9 cellular contexts compared by ENCODE assay signal in the genomic region with DNA sequence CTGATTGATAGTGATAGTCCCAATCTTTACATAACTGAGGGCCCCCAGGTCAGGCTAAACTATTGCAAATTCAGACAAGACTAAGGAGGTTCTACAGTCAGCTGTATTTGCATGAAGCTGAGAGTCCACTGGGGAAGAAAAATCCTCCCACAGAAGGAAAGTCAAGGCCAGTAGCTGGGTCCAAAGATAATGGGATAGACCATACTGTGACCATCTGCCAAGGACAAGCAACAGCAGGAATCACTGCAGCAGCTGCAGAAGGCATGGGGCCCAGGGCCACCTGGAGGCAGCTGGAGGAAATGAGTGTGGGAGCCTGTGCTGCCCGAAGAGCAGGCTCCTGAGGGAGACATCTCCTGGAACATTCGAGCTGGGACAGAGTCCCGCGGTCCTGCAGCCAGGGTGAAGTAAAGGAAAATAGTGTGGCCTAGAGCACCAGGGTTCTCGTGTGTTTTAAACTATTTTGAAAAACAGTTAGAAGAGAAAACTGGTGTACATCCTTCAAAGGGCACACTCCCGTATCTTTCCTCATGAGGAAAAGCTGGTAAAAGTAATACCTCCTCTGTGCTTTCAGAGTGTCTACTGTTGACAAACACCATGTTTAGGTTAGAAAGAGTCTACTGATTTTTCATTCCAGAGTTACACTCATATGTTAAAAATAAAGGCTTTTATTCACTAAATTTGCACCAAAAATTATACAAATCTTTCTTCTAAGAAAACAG. TPM values are rescaled to one million over a fixed set of nuclear protein-coding genes. Genes with fewer than 3 reads are reported as not detected.
DNase-seq lines count a peak whose midpoint lies in the region; ATAC-seq, FAIRE-seq and TF ChIP-seq lines count a peak whose summit lies in the region.
"Had no signal": no experiment of that assay in that cellular context is flagged by ENCODE, and none has a peak within 500 bp of the region (broad histone marks: within the 10 kb centered on the region; RNA-seq: fewer than 3 reads in every experiment).

No MANE protein-coding gene starts in this region.

- H3K36me3 Mint-ChIP-seq in MCF 10A (ENCODE audit: insufficient read depth, unreplicated experiment) = no peaks in the 10 kb centered on the region

- H3K9me3 ChIP-seq in subcutaneous abdominal adipose tissue (ENCODE audit: control insufficient read depth in 5 of 5, low read length in 5 of 5) = no peaks in the 10 kb centered on the region

- H3K4me1 ChIP-seq in subcutaneous abdominal adipose tissue (ENCODE audit: control insufficient read depth in 5 of 5, insufficient read depth in 5 of 5, low read length in 5 of 5) = peaks cover 16 to 56% (median 47%) of the 10 kb centered on the region in 5 donors

- H3K36me3 ChIP-seq in subcutaneous abdominal adipose tissue (ENCODE audit: control insufficient read depth in 5 of 5, insufficient read depth in 5 of 5, low read length in 5 of 5) = no peaks in the 10 kb centered on the region

- H3K4me1 Mint-ChIP-seq in MCF 10A (ENCODE audit: insufficient read depth, unreplicated experiment) = peaks cover 28% of the 10 kb centered on the region

- BruUV-seq in MCF 10A (replicated peaks; lab: Mats Ljungman, UMichigan) = no TSS peak

- POLR2A ChIA-PET in MCF 10A (lab: Yijun Ruan, JAX) = interaction anchor here (0.6 to 5.1 kb wide), 13 partner anchors 9 to 186 kb away, joined by 3 to 67 read pairs (median 4); a partner anchor contains a TSS

- intact Hi-C loops in MCF 10A (cut with micrococcal nuclease) = loop anchor here (1.0 to 10.0 kb wide), 8 partner anchors 58 to 869 kb away; a partner anchor contains a TSS

- H3K27me3 ChIP-seq in subcutaneous abdominal adipose tissue (ENCODE audit: control insufficient read depth in 5 of 5, insufficient read depth in 4 of 5, low read length in 5 of 5) = no peaks in the 10 kb centered on the region

- peak overlapping the region; percentile 59 for H3K27ac ChIP-seq in subcutaneous abdominal adipose tissue (ENCODE audit: low read depth, low read length)

- FAIRE-seq in islet of Langerhans (lab: Jason Lieb, UNC) = peak; percentile 41
- FAIRE-seq: colon had no signal

- H3K9me3 Mint-ChIP-seq in MCF 10A (ENCODE audit: unreplicated experiment) = no peaks in the 10 kb centered on the region

- TF ChIP-seq CTCF in MCF 10A (IDR thresholded peaks at IDR 0.05; ENCODE audit: unreplicated experiment) = peak; percentile 85

- CTCF ChIA-PET in MCF 10A (lab: Yijun Ruan, JAX) = interaction anchor here (0.6 to 6.6 kb wide), 46 partner anchors 8 to 864 kb away, joined by 3 to 103 read pairs (median 4); a partner anchor contains a TSS

- H3K4me3 Mint-ChIP-seq in MCF 10A (ENCODE audit: unreplicated experiment) = no peak overlapping the region

- peak overlapping the region in 1 of 5 donors; percentile 64 for H3K9ac ChIP-seq in subcutaneous abdominal adipose tissue (ENCODE audit: low read length in 5 of 5)

- ATAC-seq in HG03103 (IDR thresholded peaks at IDR 0.05; ENCODE audit: low read depth, unreplicated experiment) = peak; percentile 69

- H3K27me3 Mint-ChIP-seq in MCF 10A (ENCODE audit: insufficient read depth, unreplicated experiment) = no peaks in the 10 kb centered on the region

- DNase-seq in NCI-H345 (lab: John Stamatoyannopoulos, UW) (peak; percentile 13), NCI-H345 treated with DMSO at 0.1 percent for 48 hours (lab: John Stamatoyannopoulos, UW; ENCODE audit: unreplicated experiment) (no peak), NCI-H82 (lab: John Stamatoyannopoulos, UW) (peak; percentile 98), MCF 10A (ENCODE audit: unreplicated experiment) (peak; percentile 88), T1000 (lab: John Stamatoyannopoulos, UW) (no peak)

- H3K27ac Mint-ChIP-seq in MCF 10A (ENCODE audit: low read depth, unreplicated experiment) = no peak overlapping the region

- no peak overlapping the region for H3K4me3 ChIP-seq in subcutaneous abdominal adipose tissue (ENCODE audit: low read depth in 1 of 5, low read length in 5 of 5)

RNA-seq across cellular contexts. Expression of a gene that starts 13.1 kb away (rescaled TPM):
- not detected in 2 replicates for total RNA-seq in MCF 10A (2022)

RNA-seq across cellular contexts. Expression of a gene that starts 19.7 kb away (rescaled TPM):
- 8.0 and 14.8 TPM in 2 replicates for total RNA-seq in MCF 10A (2022)

Comparison
In these comparisons a context has a peak if more than half of its experiments do, and no peak if none do; other contexts are left out.
1. DNase-seq: peak in NCI-H345 (single experiment), NCI-H82 (single experiment) and MCF 10A (single experiment); none in NCI-H345 treated with DMSO at 0.1 percent for 48 hours (single experiment) and T1000 (single experiment).